Comparison of ENCODE assay signal across 28 cellular contexts in genomic region chr1:10007161-10007560, GRCh38. TPM values are rescaled to one million over a fixed set of nuclear protein-coding genes. Genes with fewer than 3 reads are reported as not detected.
A peak's percentile ranks its signal among the peaks of the same experiment; 100 is the strongest.
DNase-seq lines count a peak whose midpoint lies in the region; ATAC-seq and TF ChIP-seq lines count a peak whose summit lies in the region.
"Had no signal": no experiment of that assay in that cellular context is flagged by ENCODE, and none has a peak within 500 bp of the region (broad histone marks: within the 10 kb centered on the region; RNA-seq: fewer than 3 reads in every experiment).

No MANE protein-coding gene starts in this region.

- CTCF ChIA-PET in A673 (lab: Charles Lee): no interaction called here

- H3K4me3 ChIP-seq in A673 (ENCODE audit: low read depth, low read length, poor library complexity, severe bottlenecking) (no peak overlapping the region), BE2C (ENCODE audit: low read depth, low read length) (no peak overlapping the region), SJCRH30 (no peak overlapping the region)
- H3K4me3 ChIP-seq: coronary artery, heart right ventricle, Peyer's patch had no signal

- ATAC-seq in HG02623 (IDR thresholded peaks at IDR 0.05; ENCODE audit: unreplicated experiment): no peak
- ATAC-seq: activated CD4-positive, alpha-beta T cell treated with anti-CD3 and anti-CD28 coated beads for 36 hours; activated naive CD4-positive, alpha-beta T cell treated with anti-CD3 and anti-CD28 coated beads, Interleukin-2, amount 50 U/mL, for 72 hours; heart right ventricle; natural killer cell treated with Interleukin-12 subunit alpha and Interleukin-12 subunit beta and Interleukin-15 and Interleukin-18, amount 100 ng/mL, for 72 hours had no signal

- POLR2A ChIA-PET in A673 (lab: Charles Lee; ENCODE audit: low non-redundant PET): no interaction called here

- no peaks in the 10 kb centered on the region for H3K36me3 ChIP-seq in A673 (ENCODE audit: insufficient read depth, low read length, poor library complexity, severe bottlenecking)
- no peaks in the 10 kb centered on the region for H3K36me3 ChIP-seq in BE2C
- H3K36me3 ChIP-seq in SJCRH30: no peaks in the 10 kb centered on the region
- H3K36me3 ChIP-seq: Peyer's patch had no signal

- no peaks in the 10 kb centered on the region for H3K9me3 ChIP-seq in A673 (ENCODE audit: low read depth, low read length, poor library complexity, severe bottlenecking)
- H3K9me3 ChIP-seq in BE2C: no peaks in the 10 kb centered on the region
- no peaks in the 10 kb centered on the region; the same call in 1 of the 2 replicates for H3K9me3 ChIP-seq in SJCRH30 (replicated peaks)
- H3K9me3 ChIP-seq: heart right ventricle, Peyer's patch had no signal

- no peaks in the 10 kb centered on the region for H3K27me3 ChIP-seq in A673 (replicated peaks; ENCODE audit: insufficient read depth, low read depth, low read length, poor library complexity)
- no peaks in the 10 kb centered on the region for H3K27me3 ChIP-seq in BE2C
- H3K27me3 ChIP-seq in SJCRH30: no peaks in the 10 kb centered on the region
- H3K27me3 ChIP-seq: heart right ventricle, Peyer's patch had no signal

- peaks cover 4% of the 10 kb centered on the region for H3K4me1 ChIP-seq in A673 (ENCODE audit: insufficient read depth, low read length, poor library complexity, severe bottlenecking)
- H3K4me1 ChIP-seq in BE2C: no peaks in the 10 kb centered on the region
- H3K4me1 ChIP-seq in SJCRH30: no peaks in the 10 kb centered on the region
- H3K4me1 ChIP-seq: Peyer's patch had no signal

- peak; percentile 51 for DNase-seq in A673 (ENCODE audit: low spot score)
- peak; percentile 11 for DNase-seq in BE2C
- DNase-seq in SJCRH30: peak; percentile 46 to 67
- DNase-seq in dermis blood vessel endothelial cell: peak; percentile 73
- no peak for DNase-seq in iPS-NIHi7 (ENCODE audit: extremely low spot score)
- DNase-seq in activated CD4-positive, alpha-beta T cell treated with anti-CD3 and anti-CD28 coated beads for 48 hours: no peak
- no peak for DNase-seq in activated naive CD4-positive, alpha-beta T cell (lab: John Stamatoyannopoulos, UW)
- DNase-seq: activated CD4-positive, alpha-beta T cell treated with anti-CD3 and anti-CD28 coated beads for 36 hours; foreskin melanocyte; kidney; NCI-H1092; NCI-H187; NCI-H2227 treated with DMSO at 0.1 percent for 48 hours; NCI-H526; occipital lobe; Peyer's patch; SHP77 treated with DMSO at 0.1 percent for 48 hours; stimulated activated naive CD4-positive, alpha-beta T cell; T-helper 9 cell had no signal

- H3K27ac ChIP-seq in A673 (ENCODE audit: low read depth, low read length, poor library complexity, severe bottlenecking): no peak overlapping the region
- H3K27ac ChIP-seq in SJCRH30: no peak overlapping the region
- H3K27ac ChIP-seq: coronary artery, Peyer's patch had no signal

- intact Hi-C loops in A673 (cut with micrococcal nuclease; ENCODE audit: unreplicated experiment): no loop called here

- no TSS peak for BruUV-seq in A673 (replicated peaks; lab: Mats Ljungman, UMichigan)

- TF ChIP-seq CTCF in A673 (conservative IDR thresholded peaks at IDR 0.05; ENCODE audit: low read depth, low read length) (no peak), BE2C (IDR thresholded peaks at IDR 0.05; ENCODE audit: low read depth, low read length) (no peak)

RNA-seq across cellular contexts. Expression of gene RBP7, which starts 10.1 kb away (rescaled TPM):
- total RNA-seq in A673 (2021) (1.6 TPM in 1 of 2 replicates, not detected in the other), dermis blood vessel endothelial cell (0.28 and 0.34 TPM in 2 replicates)
- polyA plus RNA-seq in BE2C (2012; ENCODE audit: insufficient read depth, insufficient read length, low read depth): not detected
- total RNA-seq in SJCRH30 (2014; rRNA removed; shearing (Covaris generic)): not detected in 2 replicates
- total RNA-seq: activated CD4-positive, alpha-beta T cell treated with anti-CD3 and anti-CD28 coated beads for 36 hours; activated naive CD4-positive, alpha-beta T cell treated with anti-CD3 and anti-CD28 coated beads, Interleukin-2, amount 50 U/mL, for 72 hours; activated T-helper 2 cell treated with anti-CD3 and anti-CD28 coated beads, Interferon-gamma antibody, Interleukin-2, Interleukin-4, amounts not matched to agents 10 μg/mL and 5 μg/mL and 100 μg/mL, durations not matched to agents 14 hours and 24 hours and 36 hours; Daoy; lung microvascular endothelial cell; natural killer cell treated with Interleukin-12 subunit alpha and Interleukin-12 subunit beta and Interleukin-15 and Interleukin-18, amount 100 ng/mL, for 72 hours; occipital lobe; temporal lobe had no signal

RNA-seq across cellular contexts. Expression of gene UBE4B, which starts 25.6 kb away (rescaled TPM):
- total RNA-seq in A673 (2021) (58.0 and 59.4 TPM in 2 replicates), dermis blood vessel endothelial cell (23.0 and 44.9 TPM in 2 replicates)
- 16.1 TPM for polyA plus RNA-seq in BE2C (2012; ENCODE audit: insufficient read depth, insufficient read length, low read depth)
- 48.1 and 48.7 TPM in 2 replicates for total RNA-seq in SJCRH30 (2014; rRNA removed; shearing (Covaris generic))

Comparison
In these comparisons a context has a peak if more than half of its experiments do, and no peak if none do; other contexts are left out.
1. DNase-seq: peak in A673 (single experiment), BE2C (single experiment), SJCRH30 (2 of 2) and dermis blood vessel endothelial cell (single experiment); none in iPS-NIHi7 (single experiment), activated CD4-positive, alpha-beta T cell treated with anti-CD3 and anti-CD28 coated beads for 48 hours (single experiment) and activated naive CD4-positive, alpha-beta T cell (0 of 4).